Comparison of ENCODE assay signal across 1 cellular context in genomic region chr17:50547736-50548083, GRCh38.
TF ChIP-seq lines count a peak whose summit lies in the region.

No MANE protein-coding gene starts in this region.

TF ChIP-seq in WTC11, 78 proteins besides CTCF, POLR2A, EP300 and RAD21 (continued from another document):
- TF ChIP-seq ZSCAN18 (CRISPR knock-in tag; IDR thresholded peaks at IDR 0.05) (no peak), PRRX2 (CRISPR knock-in tag; IDR thresholded peaks at IDR 0.05) (no peak), SOX15 (CRISPR knock-in tag; IDR thresholded peaks at IDR 0.05) (no peak), ZNF423 (CRISPR knock-in tag; IDR thresholded peaks at IDR 0.05) (no peak), JAZF1 (CRISPR knock-in tag; IDR thresholded peaks at IDR 0.05) (no peak), IRF2 (CRISPR knock-in tag; IDR thresholded peaks at IDR 0.05; ENCODE audit: borderline replicate concordance, low read depth) (no peak)
TF ChIP-seq in WTC11: peak in this region for 0.
